9 cellular contexts compared by ENCODE assay signal in genomic region chr2:42124051-42124813, GRCh38. TPM values are rescaled to one million over a fixed set of nuclear protein-coding genes. Genes with fewer than 3 reads are reported as not detected.
A peak's percentile ranks its signal among the peaks of the same experiment; 100 is the strongest.
DNase-seq lines count a peak whose midpoint lies in the region; ATAC-seq, FAIRE-seq and TF ChIP-seq lines count a peak whose summit lies in the region.
"Had no signal": no experiment of that assay in that cellular context is flagged by ENCODE, and none has a peak within 500 bp of the region (broad histone marks: within the 10 kb centered on the region; RNA-seq: fewer than 3 reads in every experiment).

No MANE protein-coding gene starts in this region.

- H3K27ac ChIP-seq in DND-41 (ENCODE audit: low read length) = peak overlapping the region; percentile 73
- no peak overlapping the region for H3K27ac ChIP-seq in tibial artery

- no peak overlapping the region for H2AFZ ChIP-seq in DND-41 (ENCODE audit: low read depth, low read length)

- TF ChIP-seq CTCF in DND-41 (IDR thresholded peaks at IDR 0.05; ENCODE audit: borderline replicate concordance, extremely low read depth, low read length, poor library complexity, severe bottlenecking) = no peak
- no peak for TF ChIP-seq CTCF in bronchial epithelial cell (IDR thresholded peaks at IDR 0.05; ENCODE audit: insufficient read depth, low read length, severe bottlenecking)
- TF ChIP-seq CTCF in tibial artery (IDR thresholded peaks at IDR 0.05) = no peak

- H3K9ac ChIP-seq in DND-41 (ENCODE audit: low read depth, low read length) = peak overlapping the region; percentile 31

- H3K27me3 ChIP-seq in DND-41 (ENCODE audit: insufficient read depth, low read length, poor library complexity) (no peaks in the 10 kb centered on the region), bronchial epithelial cell (ENCODE audit: control insufficient read depth, insufficient read depth, low read length) (no peaks in the 10 kb centered on the region), tibial artery (no peaks in the 10 kb centered on the region)

- H3K9me3 ChIP-seq in DND-41 (ENCODE audit: insufficient read depth, low read length, severe bottlenecking) (no peaks in the 10 kb centered on the region), tibial artery (no peaks in the 10 kb centered on the region)

- H3K4me2 ChIP-seq in DND-41 (ENCODE audit: insufficient read depth, low read length) = peak overlapping the region; percentile 66

- peak; percentile 80 for ATAC-seq in DND-41 (ENCODE audit: insufficient read depth, low read depth)
- peak; percentile 69 for ATAC-seq in GM21360 (IDR thresholded peaks at IDR 0.05; ENCODE audit: unreplicated experiment)
- ATAC-seq in HG03469 (IDR thresholded peaks at IDR 0.05; ENCODE audit: unreplicated experiment) = peak; percentile 51

- peak overlapping the region in 1 of 2 experiments; percentile 22; a peak in 1 of 4 replicates for H3K4me3 ChIP-seq in DND-41 (ENCODE audit: low read depth in 1 of 2, low read length in 2 of 2)
- no peak overlapping the region for H3K4me3 ChIP-seq in bronchial epithelial cell (ENCODE audit: low read depth, low read length)
- H3K4me3 ChIP-seq in tibial artery = no peak overlapping the region

- H3K79me2 ChIP-seq in DND-41 (ENCODE audit: insufficient read depth, low read length) = no peaks in the 10 kb centered on the region

- intact Hi-C loops in tibial artery (cut with DNase I; ENCODE audit: low total_unique reads) = no loop called here

- peaks cover 64% of the 10 kb centered on the region for H3K4me1 ChIP-seq in DND-41 (ENCODE audit: insufficient read depth, low read length)
- H3K4me1 ChIP-seq in tibial artery = peaks cover 0 to 10% (median 2%) of the 10 kb centered on the region in 4 donors

- FAIRE-seq in bronchial epithelial cell (lab: Jason Lieb, UNC) = no peak

- DNase-seq in DND-41 = no peak
- peak; percentile 69 for DNase-seq in bronchial epithelial cell (ENCODE audit: low read depth)
- no peak for DNase-seq in stimulated activated CD4-positive, alpha-beta T cell treated with anti-CD3 and anti-CD28 coated beads, Interleukin-4, amount 100 ng/mL, for 24 hours
- no peak for DNase-seq in NCI-H524 (lab: John Stamatoyannopoulos, UW)
- no peak for DNase-seq in activated effector memory CD4-positive, alpha-beta T cell treated with anti-CD3 and anti-CD28 coated beads, Interleukin-2, amount 50 U/mL, for 16 hours
- DNase-seq in tibial artery = no peak
- DNase-seq: NCI-H2107 had no signal

- H4K20me1 ChIP-seq in DND-41 (ENCODE audit: insufficient read depth, low read length) = no peaks in the 10 kb centered on the region

- H3K36me3 ChIP-seq in DND-41 (ENCODE audit: insufficient read depth, low read length) = no peaks in the 10 kb centered on the region
- H3K36me3 ChIP-seq in bronchial epithelial cell (ENCODE audit: control insufficient read depth, insufficient read depth, low read length) = no peaks in the 10 kb centered on the region
- no peaks in the 10 kb centered on the region for H3K36me3 ChIP-seq in tibial artery

RNA-seq across cellular contexts. Expression of gene EML4, which starts 44.9 kb away (rescaled TPM):
- total RNA-seq in bronchial epithelial cell = 26.3 and 31.9 TPM in 2 replicates
